ENCODE assay signal across 8 cellular contexts in genomic region chr14:24735984-24736630, GRCh38.
"Had no signal": no experiment of that assay in that cellular context is flagged by ENCODE, and none has a peak within 500 bp of the region (broad histone marks: within the 10 kb centered on the region; RNA-seq: fewer than 3 reads in every experiment).

No MANE protein-coding gene starts in this region.

- H3K4me3 Mint-ChIP-seq: GM23338, H9, IgD-negative memory B cell had no signal

- H3K27ac Mint-ChIP-seq: GM23338, H9, IgD-negative memory B cell had no signal

- H3K9me3 Mint-ChIP-seq: GM23338 had no signal

- H3K4me3 ChIP-seq: GM23338 had no signal

- H3K36me3 Mint-ChIP-seq: IgD-negative memory B cell had no signal

- FAIRE-seq: H1, H54, HTR-8/SVneo had no signal

- H3K4me2 ChIP-seq: GM23338 had no signal

- H2AFZ ChIP-seq: GM23338 had no signal

- DNase-seq: H9, HCEC 1CT, KBM-7 had no signal
